In the genomic region with DNA sequence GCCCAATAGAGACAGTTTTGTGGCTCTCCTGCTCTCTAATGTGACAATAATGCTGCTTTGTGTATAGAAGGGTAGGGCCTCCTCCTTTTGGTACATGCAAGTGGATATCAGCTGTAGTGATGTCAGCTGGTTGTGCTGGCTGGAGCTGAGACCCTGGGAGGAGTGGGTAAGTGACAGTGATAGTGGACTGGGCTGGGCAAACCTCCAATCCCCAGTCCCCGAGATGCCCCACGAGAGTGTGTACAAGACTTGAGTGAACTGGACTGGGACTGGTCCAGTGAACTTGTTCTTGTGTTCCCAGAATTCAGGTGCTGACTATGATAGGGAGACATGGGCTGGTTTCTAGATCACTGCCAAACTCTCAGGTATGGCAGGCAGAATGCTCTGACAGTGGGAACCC, we compare ENCODE assay signal across 1 cellular context.
TF ChIP-seq lines count a peak whose summit lies in the region.

No MANE protein-coding gene starts in this region.

TF ChIP-seq in H1, 55 proteins besides CTCF, POLR2A, EP300 and RAD21:
- TF ChIP-seq EGR1 (IDR thresholded peaks at IDR 0.05; ENCODE audit: borderline replicate concordance, low read depth, low read length) (no peak), CEBPB (IDR thresholded peaks at IDR 0.05; ENCODE audit: low read depth, low read length) (no peak), RFX5 (IDR thresholded peaks at IDR 0.05; ENCODE audit: borderline replicate concordance, low read depth, low read length) (no peak), YY1 (IDR thresholded peaks at IDR 0.05; ENCODE audit: low read depth, low read length) (no peak)
TF ChIP-seq in H1: peak in this region for 0.
